17 cellular contexts compared by ENCODE assay signal in the genomic region with DNA sequence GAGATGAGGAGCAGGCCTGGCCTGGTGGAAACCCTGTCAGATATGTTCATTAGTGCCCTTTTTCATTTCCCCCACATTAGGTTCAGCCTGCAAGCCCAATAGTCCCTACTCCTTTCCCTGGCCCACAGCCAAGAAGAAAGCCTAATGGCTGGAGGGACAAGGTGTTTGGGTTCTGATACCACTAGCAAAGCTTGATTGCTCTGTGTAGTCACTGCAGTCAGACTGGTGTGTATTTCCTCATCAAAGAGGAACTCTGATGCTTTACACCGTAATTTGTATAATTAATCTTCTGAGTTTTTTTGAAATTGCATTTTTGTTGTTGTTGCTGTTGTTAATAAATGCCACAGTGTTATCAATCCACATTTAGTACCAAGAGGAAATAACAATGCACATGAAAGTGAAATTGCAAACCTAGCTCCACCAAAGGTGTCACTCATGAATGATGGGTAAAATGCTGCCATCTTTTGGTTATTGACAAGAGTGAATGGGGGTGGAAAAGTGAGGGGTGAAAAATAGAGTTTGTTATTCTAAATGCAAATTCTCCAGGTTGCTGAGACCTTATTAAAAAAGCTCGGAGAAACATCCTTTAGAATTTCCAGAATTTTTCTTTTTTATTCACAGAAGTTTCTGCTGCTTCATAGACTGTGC.
A peak's percentile ranks its signal among the peaks of the same experiment; 100 is the strongest.
DNase-seq lines count a peak whose midpoint lies in the region; ATAC-seq and TF ChIP-seq lines count a peak whose summit lies in the region.
"Had no signal": no experiment of that assay in that cellular context is flagged by ENCODE, and none has a peak within 500 bp of the region (broad histone marks: within the 10 kb centered on the region; RNA-seq: fewer than 3 reads in every experiment).

No MANE protein-coding gene starts in this region.

- CTCF ChIA-PET in PC-3 (lab: Charles Lee), result no interaction called here

- DNase-seq in DMS53 treated with DMSO at 0.1 percent for 48 hours (lab: John Stamatoyannopoulos, UW; ENCODE audit: unreplicated experiment) (peak; percentile 2), PC-3 (no peak), tibial artery (no peak), body of pancreas (no peak)
- DNase-seq in stimulated activated CD4-positive, alpha-beta T cell treated with anti-CD3 and anti-CD28 coated beads, Interleukin-2, amount 100 ng/mL, for 24 hours, result no peak
- DNase-seq: activated CD8-positive, alpha-beta memory T cell treated with anti-CD3 and anti-CD28 coated beads, Interleukin-2, amount 10 ng/mL, durations not matched to agents 7 days and 5 days; activated naive CD4-positive, alpha-beta T cell treated with anti-CD3 and anti-CD28 coated beads, Interleukin-2, amount 10 ng/mL, durations not matched to agents 7 days and 5 days; DND-41; effector memory CD4-positive, alpha-beta T cell; foreskin melanocyte; NCI-H1436 treated with DMSO at 0.1 percent for 48 hours; stimulated activated CD4-positive, alpha-beta T cell treated with anti-CD3 and anti-CD28 coated beads, Interleukin-4, amount 100 ng/mL, for 24 hours had no signal

- H3K9me3 ChIP-seq in PC-3 (ENCODE audit: low read length) (no peaks in the 10 kb centered on the region), tibial artery (no peaks in the 10 kb centered on the region), body of pancreas (no peaks in the 10 kb centered on the region)
- H3K9me3 ChIP-seq: right atrium auricular region had no signal

- WGBS in body of pancreas, 2 donors, result 61 to 63% methylated on average over 2 of the region's 2 CpGs

- TF ChIP-seq POLR2A in body of pancreas (IDR thresholded peaks at IDR 0.05), result no peak

- no peaks in the 10 kb centered on the region for H3K36me3 ChIP-seq in PC-3 (ENCODE audit: low read depth, low read length)
- no peaks in the 10 kb centered on the region for H3K36me3 ChIP-seq in tibial artery
- H3K36me3 ChIP-seq in body of pancreas (replicated peaks in 1 of 2; ENCODE audit: insufficient read depth in 1 of 2, low read depth in 2 of 2), result no peaks in the 10 kb centered on the region
- H3K36me3 ChIP-seq: right atrium auricular region had no signal

- H2AFZ ChIP-seq in PC-3 (ENCODE audit: low read length), result no peak overlapping the region

- no peak overlapping the region for H3K4me2 ChIP-seq in PC-3 (ENCODE audit: low read length)

- no peaks in the 10 kb centered on the region for H3K79me2 ChIP-seq in PC-3 (ENCODE audit: low read length)

- 0 out of 2 replicates have a peak, but pooled peaks have one; percentile 13 for TF ChIP-seq CTCF in PC-3 (conservative IDR thresholded peaks at IDR 0.05; ENCODE audit: low read depth, low read length)
- no peak for TF ChIP-seq CTCF in tibial artery (IDR thresholded peaks at IDR 0.05)
- TF ChIP-seq CTCF in body of pancreas (IDR thresholded peaks at IDR 0.05), result no peak

- H3K9me2 ChIP-seq in PC-3 (replicated peaks; ENCODE audit: low read length), result no peaks in the 10 kb centered on the region

- H3K4me1 ChIP-seq in PC-3 (ENCODE audit: insufficient read depth, low read length) (no peaks in the 10 kb centered on the region), tibial artery (no peaks in the 10 kb centered on the region), body of pancreas (no peaks in the 10 kb centered on the region)
- H3K4me1 ChIP-seq: right atrium auricular region had no signal

- intact Hi-C loops in PC-3 (cut with micrococcal nuclease), result no loop called here
- intact Hi-C loops in tibial artery (cut with DNase I; ENCODE audit: low total_unique reads), result no loop called here
- intact Hi-C loops in body of pancreas (cut with DNase I), result no loop called here

- POLR2A ChIA-PET in PC-3 (lab: Charles Lee; ENCODE audit: unreplicated experiment), result no interaction called here

- no peaks in the 10 kb centered on the region for H4K20me1 ChIP-seq in PC-3 (ENCODE audit: low read length)

- H3K27ac ChIP-seq in PC-3 (ENCODE audit: low read length) (no peak overlapping the region), tibial artery (no peak overlapping the region), body of pancreas (no peak overlapping the region)
- H3K27ac ChIP-seq: right atrium auricular region had no signal

- no peak overlapping the region for H3K9ac ChIP-seq in PC-3 (ENCODE audit: low read length)

- H3F3A ChIP-seq in PC-3 (ENCODE audit: low read length, unreplicated experiment), result no peaks in the 10 kb centered on the region

- ATAC-seq in GM18909 (IDR thresholded peaks at IDR 0.05; ENCODE audit: poor library complexity, unreplicated experiment) (peak; percentile 68), HG03342 (IDR thresholded peaks at IDR 0.05; ENCODE audit: unreplicated experiment) (peak; percentile 55), PC-3 (no peak), body of pancreas (no peak), HG02623 (IDR thresholded peaks at IDR 0.05; ENCODE audit: unreplicated experiment) (no peak)
- ATAC-seq: activated CD8-positive, alpha-beta memory T cell treated with anti-CD3 and anti-CD28 coated beads, Interleukin-2, amount 10 ng/mL, durations not matched to agents 7 days and 5 days had no signal

- H3K4me3 ChIP-seq in PC-3 (ENCODE audit: low read length) (no peak overlapping the region), tibial artery (no peak overlapping the region), body of pancreas (no peak overlapping the region)
- H3K4me3 ChIP-seq: lung, right atrium auricular region had no signal

- H3K27me3 ChIP-seq in PC-3 (ENCODE audit: low read length) (peaks cover 29% of the 10 kb centered on the region), tibial artery (no peaks in the 10 kb centered on the region), body of pancreas (no peaks in the 10 kb centered on the region)
- H3K27me3 ChIP-seq: right atrium auricular region had no signal

- BruUV-seq in PC-3 (replicated peaks; lab: Mats Ljungman, UMichigan), result no TSS peak

Comparison
In these comparisons a context has a peak if more than half of its experiments do, and no peak if none do; other contexts are left out.
1. ATAC-seq: peak in GM18909 (single experiment) and HG03342 (single experiment); none in PC-3 (single experiment), body of pancreas (single experiment) and HG02623 (single experiment).